In the genomic region with DNA sequence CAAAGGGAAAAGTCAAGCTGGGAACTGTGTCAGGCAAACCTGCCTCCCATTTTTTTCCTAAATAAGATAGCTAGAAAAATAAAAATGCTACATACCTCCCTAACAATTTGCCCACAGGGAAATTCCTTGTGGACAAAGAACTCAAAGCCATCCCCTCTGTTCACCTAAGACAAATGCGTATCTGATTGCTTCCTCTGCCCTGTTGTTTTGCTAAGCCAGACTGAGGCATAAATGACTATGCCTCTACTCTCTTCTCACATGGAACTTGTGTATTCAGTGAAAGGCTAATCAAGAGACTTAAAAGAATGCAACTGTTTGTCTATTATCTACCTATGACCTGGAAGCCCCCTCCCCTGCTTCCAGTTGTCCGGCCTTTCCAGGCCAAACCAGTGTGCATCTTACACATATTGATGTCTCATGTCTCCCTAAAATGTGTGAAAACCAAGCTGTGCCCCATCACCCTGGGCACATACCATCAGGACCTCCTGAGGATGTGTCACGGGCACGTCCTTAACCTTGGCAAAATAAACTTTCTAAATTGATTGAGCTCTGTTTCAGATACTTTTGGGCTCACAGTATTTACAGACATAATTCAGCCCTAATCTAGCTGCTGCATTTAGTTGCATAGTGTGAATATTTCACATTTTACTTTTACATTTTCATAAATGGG, we compare ENCODE assay signal across 11 cellular contexts. TPM values are rescaled to one million over a fixed set of nuclear protein-coding genes. Genes with fewer than 3 reads are reported as not detected.
A peak's percentile ranks its signal among the peaks of the same experiment; 100 is the strongest.
DNase-seq lines count a peak whose midpoint lies in the region; ATAC-seq and TF ChIP-seq lines count a peak whose summit lies in the region.
"Had no signal": no experiment of that assay in that cellular context is flagged by ENCODE, and none has a peak within 500 bp of the region (broad histone marks: within the 10 kb centered on the region; RNA-seq: fewer than 3 reads in every experiment).

No MANE protein-coding gene starts in this region.

- no peak overlapping the region for H3K9ac ChIP-seq in SU-DHL-6 (ENCODE audit: low read length)

- in situ Hi-C loops in gastrocnemius medialis (cut with MboI; ENCODE audit: low sequenced_read_pairs in 4 of 4), result loop anchor here in 1 of 4 donors (10.0 kb wide), 1 partner anchor 101 kb away; no protein-coding TSS in a partner anchor

- H3K4me1 ChIP-seq in DOHH2 (ENCODE audit: control insufficient read depth, low read length), result peaks cover 68% of the 10 kb centered on the region
- peaks cover 85 to 91% of the 10 kb centered on the region in 2 donors for H3K4me1 ChIP-seq in gastrocnemius medialis

- TF ChIP-seq POLR2A in gastrocnemius medialis (IDR thresholded peaks at IDR 0.05), result no peak
- no peak for TF ChIP-seq POLR2A in erythroblast (IDR thresholded peaks at IDR 0.05; ENCODE audit: low read length)

- no peak for TF ChIP-seq CTCF in DOHH2 (IDR thresholded peaks at IDR 0.05; ENCODE audit: low read depth, low read length, poor library complexity, severe bottlenecking)
- no peak for TF ChIP-seq CTCF in SU-DHL-6 (IDR thresholded peaks at IDR 0.05; ENCODE audit: insufficient read depth, low read length, poor library complexity, severe bottlenecking)
- TF ChIP-seq CTCF in gastrocnemius medialis (IDR thresholded peaks at IDR 0.05 in 4 of 5, conservative IDR thresholded peaks at IDR 0.05 in 1 of 5), result no peak

- H4K20me1 ChIP-seq in DOHH2 (ENCODE audit: control insufficient read depth, insufficient read depth, low read depth, low read length), result no peaks in the 10 kb centered on the region
- no peaks in the 10 kb centered on the region for H4K20me1 ChIP-seq in SU-DHL-6 (ENCODE audit: low read depth, low read length)

- H3K36me3 ChIP-seq in DOHH2 (ENCODE audit: control insufficient read depth, low read length) (peaks cover 24% of the 10 kb centered on the region), SU-DHL-6 (ENCODE audit: low read length) (0 out of 2 replicates have a peak, but pooled peaks cover 2% of the 10 kb centered on the region), gastrocnemius medialis (peaks cover 0 to 3% of the 10 kb centered on the region in 2 donors)

- no peaks in the 10 kb centered on the region for H3K27me3 ChIP-seq in DOHH2 (ENCODE audit: control insufficient read depth, low read length)
- H3K27me3 ChIP-seq in SU-DHL-6 (ENCODE audit: low read length), result no peaks in the 10 kb centered on the region
- H3K27me3 ChIP-seq in gastrocnemius medialis, result no peaks in the 10 kb centered on the region

- H3K27ac ChIP-seq in DOHH2 (ENCODE audit: low read depth, low read length) (0 out of 2 replicates have a peak overlapping the region, but pooled peaks have one; percentile 0), SU-DHL-6 (ENCODE audit: low read depth, low read length) (peak overlapping the region; percentile 79), epithelial cell of prostate (peak overlapping the region; percentile 90), gastrocnemius medialis (peak overlapping the region; percentile 91 to 97 (median 96))

- intact Hi-C loops in gastrocnemius medialis (cut with DNase I; ENCODE audit: low total_unique reads), result loop anchor here (5.0 kb wide), 1 partner anchor 1206 kb away; no protein-coding TSS in a partner anchor

- no peak overlapping the region for H3K4me3 ChIP-seq in DOHH2 (ENCODE audit: low read length)
- H3K4me3 ChIP-seq in SU-DHL-6 (ENCODE audit: insufficient read depth, low read length, poor library complexity, severe bottlenecking), result no peak overlapping the region
- no peak overlapping the region for H3K4me3 ChIP-seq in gastrocnemius medialis

- no peak overlapping the region for H3K4me2 ChIP-seq in DOHH2 (ENCODE audit: low read length)
- no peak overlapping the region for H3K4me2 ChIP-seq in SU-DHL-6 (ENCODE audit: low read depth, low read length, poor library complexity, severe bottlenecking)

- no peaks in the 10 kb centered on the region for H3K9me2 ChIP-seq in DOHH2 (replicated peaks; ENCODE audit: control insufficient read depth, low read length)
- H3K9me2 ChIP-seq in SU-DHL-6 (replicated peaks; ENCODE audit: insufficient read depth, low read length), result no peaks in the 10 kb centered on the region

- H3F3A ChIP-seq in DOHH2 (ENCODE audit: control insufficient read depth, insufficient read depth) (peaks cover 28% of the 10 kb centered on the region), SU-DHL-6 (ENCODE audit: insufficient read depth) (peaks cover 48% of the 10 kb centered on the region)

- H2AFZ ChIP-seq in SU-DHL-6 (ENCODE audit: low read depth, low read length, severe bottlenecking), result no peak overlapping the region

- H3K79me2 ChIP-seq in DOHH2 (ENCODE audit: control insufficient read depth, low read length) (peaks cover 76% of the 10 kb centered on the region), SU-DHL-6 (ENCODE audit: insufficient read depth, low read length) (peaks cover 91% of the 10 kb centered on the region)

- no peak for ATAC-seq in gastrocnemius medialis
- ATAC-seq in HG02642 (IDR thresholded peaks at IDR 0.05; ENCODE audit: poor library complexity, unreplicated experiment), result no peak
- ATAC-seq in GM21576 (IDR thresholded peaks at IDR 0.05; ENCODE audit: unreplicated experiment), result no peak

- no peak for DNase-seq in epithelial cell of prostate (ENCODE audit: low read depth, low spot score)
- DNase-seq in gastrocnemius medialis, result no peak
- DNase-seq in midbrain (lab: John Stamatoyannopoulos, UW), result no peak
- no peak for DNase-seq in erythroblast (lab: John Stamatoyannopoulos, UW)
- DNase-seq: activated CD8-positive, alpha-beta memory T cell treated with anti-CD3 and anti-CD28 coated beads, Interleukin-2, amount 50 U/mL, for 4 hours; head of caudate nucleus; NCI-H226 had no signal

- H3K9me3 ChIP-seq in DOHH2 (ENCODE audit: control insufficient read depth, insufficient read depth, low read length) (no peaks in the 10 kb centered on the region), SU-DHL-6 (ENCODE audit: insufficient read depth, low read length) (no peaks in the 10 kb centered on the region), gastrocnemius medialis (no peaks in the 10 kb centered on the region)

RNA-seq across cellular contexts. Expression of a gene that starts 15.8 kb away (rescaled TPM):
- total RNA-seq in gastrocnemius medialis, result 10 to 100 TPM; 26.9 to 55.5 (median 33.7) TPM

Comparison
In these comparisons a context has a peak if more than half of its experiments do, and no peak if none do; other contexts are left out.
1. H3K27ac ChIP-seq: peak in every context shown above with its lines; median percentile 96 in gastrocnemius medialis; 90 in epithelial cell of prostate; 79 in SU-DHL-6; 0 in DOHH2.